9 cellular contexts compared by ENCODE assay signal in the genomic region with DNA sequence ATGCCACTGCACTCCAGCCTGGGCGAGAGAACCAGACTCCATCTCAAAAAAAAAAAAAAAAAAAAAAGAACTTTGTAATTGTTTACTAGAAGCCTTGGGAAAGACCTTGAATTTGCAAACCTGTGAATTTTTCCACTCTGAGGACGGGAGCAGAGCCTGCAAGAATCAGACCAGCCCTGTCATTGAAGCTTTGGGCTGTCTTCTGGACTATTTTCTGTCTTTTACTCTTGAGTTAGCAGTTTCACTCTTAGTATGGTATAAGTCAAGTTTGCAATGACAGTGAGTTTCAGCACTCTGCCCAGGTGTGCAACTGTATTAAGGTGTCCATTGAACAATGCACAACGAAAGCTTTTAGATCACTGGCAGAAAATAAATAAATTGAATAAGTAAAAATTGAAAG.
DNase-seq lines count a peak whose midpoint lies in the region; ATAC-seq lines count a peak whose summit lies in the region.
"Had no signal": no experiment of that assay in that cellular context is flagged by ENCODE, and none has a peak within 500 bp of the region (broad histone marks: within the 10 kb centered on the region; RNA-seq: fewer than 3 reads in every experiment).

No MANE protein-coding gene starts in this region.

- DNase-seq in effector CD4-positive, alpha-beta T cell = no peak
- DNase-seq in mesenteric fat pad (ENCODE audit: low spot score) (no peak), islet precursor cell (no peak)
- DNase-seq: left cardiac atrium, NCI-H524 had no signal

- H3K4me3 Mint-ChIP-seq in activated T-helper 17 cell treated with anti-CD3 and anti-CD28 coated beads, Interleukin-2, amount 50 U/mL, for 72 hours = no peak overlapping the region

- peaks cover 4% of the 10 kb centered on the region for H3K27me3 Mint-ChIP-seq in activated T-helper 17 cell treated with anti-CD3 and anti-CD28 coated beads, Interleukin-2, amount 50 U/mL, for 72 hours

- H3K27ac Mint-ChIP-seq in activated T-helper 17 cell treated with anti-CD3 and anti-CD28 coated beads, Interleukin-2, amount 50 U/mL, for 72 hours = no peak overlapping the region

- ATAC-seq in GM18907 (IDR thresholded peaks at IDR 0.05; ENCODE audit: unreplicated experiment) (peak; percentile 82), GM21526 (IDR thresholded peaks at IDR 0.05; ENCODE audit: low FRiP score, unreplicated experiment) (peak; percentile 87), HG03066 (IDR thresholded peaks at IDR 0.05; ENCODE audit: low read depth, unreplicated experiment) (peak; percentile 89)
- peak; percentile 23 for ATAC-seq in activated T-helper 17 cell treated with anti-CD3 and anti-CD28 coated beads, Interleukin-2, amount 50 U/mL, for 72 hours (replicated peaks)
- ATAC-seq: left cardiac atrium had no signal

- no peaks in the 10 kb centered on the region for H3K36me3 Mint-ChIP-seq in activated T-helper 17 cell treated with anti-CD3 and anti-CD28 coated beads, Interleukin-2, amount 50 U/mL, for 72 hours (ENCODE audit: low read depth)

- peaks cover 4% of the 10 kb centered on the region for H3K4me1 Mint-ChIP-seq in activated T-helper 17 cell treated with anti-CD3 and anti-CD28 coated beads, Interleukin-2, amount 50 U/mL, for 72 hours

- H3K9me3 Mint-ChIP-seq in activated T-helper 17 cell treated with anti-CD3 and anti-CD28 coated beads, Interleukin-2, amount 50 U/mL, for 72 hours = no peaks in the 10 kb centered on the region

Comparison
In these comparisons a context has a peak if more than half of its experiments do, and no peak if none do; other contexts are left out.
1. ATAC-seq: peak in every context shown above with its lines; median percentile 89 in HG03066; 87 in GM21526; 82 in GM18907; 23 in activated T-helper 17 cell treated with anti-CD3 and anti-CD28 coated beads, Interleukin-2, amount 50 U/mL, for 72 hours.